ENCODE assay signal across 1 cellular context in the genomic region with DNA sequence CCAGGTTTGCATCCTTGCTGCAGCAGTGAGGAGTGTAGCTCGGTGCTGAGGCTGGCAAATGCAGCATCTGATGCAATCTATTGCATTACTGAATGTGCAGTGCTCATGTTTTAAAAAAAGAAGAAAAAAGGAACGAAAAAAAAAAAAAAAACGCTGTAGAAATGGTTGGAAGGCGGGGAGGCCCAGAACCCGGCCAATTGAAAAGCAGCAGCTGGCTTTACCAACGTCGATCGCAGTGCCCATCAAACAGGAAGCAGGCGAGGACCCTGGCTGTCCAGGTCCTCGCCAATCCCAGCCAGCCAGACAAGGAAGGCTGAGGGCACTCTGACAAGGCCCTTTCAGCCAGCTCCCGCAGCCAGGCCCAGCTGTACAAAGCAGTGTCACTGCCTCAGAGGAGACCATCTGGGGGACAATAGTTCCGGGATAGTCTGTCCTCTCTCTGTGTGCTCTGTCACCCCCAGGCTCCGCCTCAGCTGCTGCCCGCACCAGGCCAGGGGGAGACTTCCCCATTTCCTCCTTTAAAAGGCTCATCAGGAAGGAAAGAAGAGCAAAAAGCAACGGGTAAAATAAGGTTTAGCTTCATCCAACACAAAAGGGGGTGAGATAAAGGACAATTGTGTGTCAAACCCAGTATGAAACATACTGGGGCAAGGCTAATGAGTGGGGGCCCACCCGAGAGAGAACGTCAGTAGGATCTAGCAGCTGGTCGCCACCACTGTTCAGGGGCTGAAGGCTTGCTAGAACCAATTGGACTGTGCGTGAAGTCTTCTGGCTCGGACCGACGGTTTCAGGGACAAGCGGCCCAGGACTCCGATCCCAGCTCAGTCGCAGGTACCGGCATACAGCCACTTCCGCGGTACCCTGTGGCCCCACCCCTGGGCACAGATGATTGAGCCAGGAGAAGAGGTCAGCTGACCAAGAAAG.
TF ChIP-seq lines count a peak whose summit lies in the region.

No MANE protein-coding gene starts in this region.

TF ChIP-seq in H1, 55 proteins besides CTCF, POLR2A, EP300 and RAD21:
- no peak for TF ChIP-seq KDM1A (IDR thresholded peaks at IDR 0.05; ENCODE audit: borderline replicate concordance, low read length)
